ENCODE assay signal across 8 cellular contexts in the genomic region with DNA sequence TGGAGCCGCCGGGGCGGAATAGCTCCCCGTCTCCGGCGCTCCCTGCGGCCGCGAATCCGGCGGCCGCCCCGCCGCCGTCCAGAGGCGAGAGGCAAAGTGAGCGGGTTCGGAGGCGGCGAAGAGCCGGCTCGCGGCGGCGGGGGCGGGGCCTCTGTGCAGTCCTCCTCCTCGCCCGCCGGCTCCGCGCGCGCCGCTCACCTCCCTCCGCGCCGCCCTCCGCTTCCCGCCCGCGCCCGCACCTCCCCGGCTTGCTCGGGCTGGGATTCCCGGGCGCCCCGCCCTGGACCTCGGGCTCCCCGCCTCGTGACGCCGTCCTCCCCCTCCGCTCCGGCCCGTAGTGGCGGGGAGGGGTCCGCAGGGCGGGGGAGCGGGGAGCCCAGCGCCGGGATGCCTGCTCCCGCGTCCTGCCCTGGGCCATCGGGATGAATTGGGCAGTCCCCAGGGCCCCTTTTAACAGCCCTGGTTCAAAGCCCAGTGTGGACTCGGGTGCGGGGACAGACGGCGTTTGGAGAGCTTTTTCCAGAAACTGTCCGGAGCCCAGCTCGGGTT. TPM values are rescaled to one million over a fixed set of nuclear protein-coding genes. Genes with fewer than 3 reads are reported as not detected.
A peak's percentile ranks its signal among the peaks of the same experiment; 100 is the strongest.
DNase-seq lines count a peak whose midpoint lies in the region; ATAC-seq and TF ChIP-seq lines count a peak whose summit lies in the region.

A gene with protein sequence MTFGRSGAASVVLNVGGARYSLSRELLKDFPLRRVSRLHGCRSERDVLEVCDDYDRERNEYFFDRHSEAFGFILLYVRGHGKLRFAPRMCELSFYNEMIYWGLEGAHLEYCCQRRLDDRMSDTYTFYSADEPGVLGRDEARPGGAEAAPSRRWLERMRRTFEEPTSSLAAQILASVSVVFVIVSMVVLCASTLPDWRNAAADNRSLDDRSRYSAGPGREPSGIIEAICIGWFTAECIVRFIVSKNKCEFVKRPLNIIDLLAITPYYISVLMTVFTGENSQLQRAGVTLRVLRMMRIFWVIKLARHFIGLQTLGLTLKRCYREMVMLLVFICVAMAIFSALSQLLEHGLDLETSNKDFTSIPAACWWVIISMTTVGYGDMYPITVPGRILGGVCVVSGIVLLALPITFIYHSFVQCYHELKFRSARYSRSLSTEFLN (minus strand): TSS at position 98 of the 549 bp plus-strand sequence. CDS start 481 bp downstream, outside the sequence.

- no peaks in the 10 kb centered on the region for H4K20me1 ChIP-seq in BLaER1 treated with 17β-estradiol and CSF1 and Interleukin-3, amounts not matched to agents 10 nM and 100 nM

- WGBS in heart right ventricle, 2 donors: 0 to 1% methylated on average over 43 to 69 of the region's 70 CpGs

- peak within 1 kb of the TSS; percentile 93 to 100 (median 98) for H3K4me2 ChIP-seq in BLaER1 treated with 17β-estradiol and CSF1 and Interleukin-3, amounts not matched to agents 10 nM and 100 nM

- peaks cover 0 to 11% (median 0%) of the 10 kb centered on the region in 11 experiments; a peak in 4 of 22 replicates for H3K9me3 ChIP-seq in BLaER1 treated with 17β-estradiol and CSF1 and Interleukin-3, amounts not matched to agents 10 nM and 100 nM (replicated peaks in 1 of 11)
- H3K9me3 ChIP-seq in heart right ventricle: no peaks in the 10 kb centered on the region

- H3K4me1 ChIP-seq in BLaER1 treated with 17β-estradiol and CSF1 and Interleukin-3, amounts not matched to agents 10 nM and 100 nM: peaks cover 0 to 21% (median 6%) of the 10 kb centered on the region in 10 experiments; a peak in 13 of 20 replicates
- peaks cover 0 to 20% (median 10%) of the 10 kb centered on the region in 9 donors for H3K4me1 ChIP-seq in heart right ventricle

- intact Hi-C loops in heart right ventricle (cut with DNase I): loop anchor here in 2 of 10 donors (2.0 to 5.0 kb wide), 2 partner anchors 168 to 169 kb away; no protein-coding TSS in a partner anchor

- peak; percentile 75 for DNase-seq in KBM-7
- peak; percentile 80 for DNase-seq in SK-N-DZ (ENCODE audit: low spot score)
- peak; percentile 79 for DNase-seq in activated naive CD4-positive, alpha-beta T cell treated with anti-CD3 and anti-CD28 coated beads, Interleukin-2, amount 50 U/mL, for 16 hours
- peak; percentile 23 to 56 for DNase-seq in heart right ventricle
- peak; percentile 71 for DNase-seq in retina
- no peak for DNase-seq in inferior parietal cortex (ENCODE audit: extremely low spot score)

- peaks cover 11 to 21% (median 18%) of the 10 kb centered on the region in 11 experiments; a peak in 21 of 22 replicates for H3K27me3 ChIP-seq in BLaER1 treated with 17β-estradiol and CSF1 and Interleukin-3, amounts not matched to agents 10 nM and 100 nM
- peaks cover 13 to 83% (median 54%) of the 10 kb centered on the region in 7 donors for H3K27me3 ChIP-seq in heart right ventricle

- peak within 1 kb of the TSS; percentile 67 to 80 (median 70) for H3K4me3 ChIP-seq in BLaER1 treated with 17β-estradiol and CSF1 and Interleukin-3, amounts not matched to agents 10 nM and 100 nM
- H3K4me3 ChIP-seq in heart right ventricle: peak within 1 kb of the TSS; percentile 34 to 64 (median 60)

- in situ Hi-C loops in KBM-7 (cut with MboI; ENCODE audit: low pct_unique_long_range_greater_than_20kb, low sequenced_read_pairs): no loop called here

- peak within 1 kb of the TSS in 10 of 11 experiments; percentile 11 to 74 (median 61); a peak in 17 of 22 replicates for H3K27ac ChIP-seq in BLaER1 treated with 17β-estradiol and CSF1 and Interleukin-3, amounts not matched to agents 10 nM and 100 nM
- H3K27ac ChIP-seq in heart right ventricle: no peak within 1 kb of the TSS

- peak; percentile 74 for ATAC-seq in GM19463 (IDR thresholded peaks at IDR 0.05; ENCODE audit: unreplicated experiment)
- peak; percentile 53 to 92 (median 78) for ATAC-seq in heart right ventricle

- no peaks in the 10 kb centered on the region for H3K36me3 ChIP-seq in BLaER1 treated with 17β-estradiol and CSF1 and Interleukin-3, amounts not matched to agents 10 nM and 100 nM
- H3K36me3 ChIP-seq in heart right ventricle: no peaks in the 10 kb centered on the region

- TF ChIP-seq CTCF in heart right ventricle (IDR thresholded peaks at IDR 0.05): no peak

- H3K9ac ChIP-seq in BLaER1 treated with 17β-estradiol and CSF1 and Interleukin-3, amounts not matched to agents 10 nM and 100 nM: peak within 1 kb of the TSS; percentile 57 to 84 (median 76)

RNA-seq across cellular contexts. Expression of the gene that starts here (rescaled TPM):
- 3.3 and 3.6 TPM in 2 replicates for polyA plus RNA-seq in SK-N-DZ (2014; cell fraction: cytosol; rRNA removed)
- 1.7 and 3.4 TPM in 2 replicates for polyA plus RNA-seq in SK-N-DZ (2014; cell fraction: nucleus; rRNA removed)
- total RNA-seq in heart right ventricle: not detected
- polyA plus RNA-seq in heart right ventricle: not detected

Comparison
In these comparisons a context has a peak if more than half of its experiments do, and no peak if none do; other contexts are left out.
1. Peak in DNase-seq, ATAC-seq and H3K4me3 ChIP-seq in heart right ventricle; RNA of the gene not detected or under 1 TPM.
2. H3K27ac ChIP-seq: peak in BLaER1 treated with 17β-estradiol and CSF1 and Interleukin-3, amounts not matched to agents 10 nM and 100 nM (10 of 11); none in heart right ventricle (0 of 10).